1 cellular context compared by ENCODE assay signal in the genomic region with DNA sequence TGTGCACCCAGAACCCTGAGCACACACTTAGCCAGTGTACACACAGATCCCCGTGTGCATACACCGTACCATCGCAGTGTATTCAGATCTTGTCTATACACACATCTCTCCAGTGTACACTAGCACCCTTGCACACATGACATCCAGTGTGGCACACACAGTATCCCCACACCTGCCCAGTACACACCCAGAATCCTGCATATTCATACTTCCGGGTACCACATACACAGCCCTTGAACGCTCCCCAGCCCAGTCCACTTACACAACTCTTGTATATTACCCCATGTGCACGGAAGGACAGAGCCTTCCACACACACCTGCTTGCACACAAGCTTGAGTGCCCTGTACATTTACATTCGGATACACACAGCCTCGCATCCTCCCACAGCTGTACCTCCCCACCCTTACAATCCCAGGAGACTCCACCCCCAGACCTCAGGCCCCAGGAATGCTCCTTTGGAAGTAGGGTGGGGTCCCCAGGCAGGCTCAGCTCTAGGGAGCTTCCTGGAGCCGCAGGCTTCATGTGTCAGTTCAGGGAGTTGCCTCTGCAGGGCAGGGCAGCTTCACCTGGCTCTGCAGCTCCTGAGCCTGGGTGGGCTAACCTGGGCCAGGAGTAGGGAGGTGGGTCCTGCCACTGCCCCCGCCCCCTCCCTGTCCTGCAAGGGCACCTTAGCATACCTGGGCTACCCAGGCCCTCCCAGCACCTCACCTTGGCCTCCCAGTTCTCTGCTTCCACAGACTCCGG.
TF ChIP-seq lines count a peak whose summit lies in the region.

No MANE protein-coding gene starts in this region.

TF ChIP-seq in K562, 482 proteins besides CTCF, POLR2A, EP300 and RAD21 (continued from another document and continues in another):
- TF ChIP-seq POU5F1 (IDR thresholded peaks at IDR 0.05; ENCODE audit: borderline replicate concordance, low read depth, low read length, partially characterized antibody) (no peak), MYNN (IDR thresholded peaks at IDR 0.05) (0 out of 2 replicates have a peak, but pooled peaks have one; percentile 5), MYNN (CRISPR knock-in tag; IDR thresholded peaks at IDR 0.05) (no peak), FOXA3 (CRISPR knock-in tag; conservative IDR thresholded peaks at IDR 0.05 in 1 of 2, IDR thresholded peaks at IDR 0.05 in 1 of 2) (no peak), NCOA4 (IDR thresholded peaks at IDR 0.05; ENCODE audit: partially characterized antibody) (no peak), CXXC5 (CRISPR knock-in tag; IDR thresholded peaks at IDR 0.05) (no peak), NCOR1 (IDR thresholded peaks at IDR 0.05) (peak; percentile 57), ZNF347 (CRISPR knock-in tag; IDR thresholded peaks at IDR 0.05; ENCODE audit: low read depth) (no peak), KLF6 (CRISPR knock-in tag; IDR thresholded peaks at IDR 0.05; ENCODE audit: borderline replicate concordance) (no peak), ZNF224 (CRISPR knock-in tag; IDR thresholded peaks at IDR 0.05) (no peak), POLR2G (IDR thresholded peaks at IDR 0.05; ENCODE audit: low read depth, low read length) (no peak), FOXK2 (conservative IDR thresholded peaks at IDR 0.05 in 1 of 2, IDR thresholded peaks at IDR 0.05 in 1 of 2; ENCODE audit: low read depth in 2 of 2) (no peak), ZFP1 (CRISPR knock-in tag; IDR thresholded peaks at IDR 0.05) (no peak), TAF7 (tag; IDR thresholded peaks at IDR 0.05) (no peak), ZNF134 (CRISPR knock-in tag; conservative IDR thresholded peaks at IDR 0.05) (0 out of 2 replicates have a peak, but pooled peaks have one; percentile 17), SAFB2 (IDR thresholded peaks at IDR 0.05; ENCODE audit: borderline replicate concordance, low read depth, low read length, severe bottlenecking) (no peak), YBX1 (IDR thresholded peaks at IDR 0.05) (no peak), ZBED1 (IDR thresholded peaks at IDR 0.05) (no peak), SREBF2 (CRISPR knock-in tag; IDR thresholded peaks at IDR 0.05) (no peak), GATA2 (CRISPR knock-in tag; IDR thresholded peaks at IDR 0.05) (no peak), SRSF7 (optimal IDR thresholded peaks at IDR 0.05; ENCODE audit: low read depth, low read length) (no peak), DPF2 (IDR thresholded peaks at IDR 0.05) (peak; percentile 45; the same call in 1 of the 2 replicates), ZNF699 (CRISPR knock-in tag; IDR thresholded peaks at IDR 0.05; ENCODE audit: insufficient replicate concordance) (no peak), CEBPG (CRISPR knock-in tag; IDR thresholded peaks at IDR 0.05) (no peak), CEBPG (tag; conservative IDR thresholded peaks at IDR 0.05 in 1 of 2, IDR thresholded peaks at IDR 0.05 in 1 of 2) (peak in 1 of 2 experiments; percentile 58; a peak in 1 of 4 replicates), CTBP1 (IDR thresholded peaks at IDR 0.05; ENCODE audit: borderline replicate concordance) (0 out of 2 replicates have a peak, but pooled peaks have one; percentile 8), PURB (CRISPR knock-in tag; IDR thresholded peaks at IDR 0.05; ENCODE audit: low read depth) (no peak), KDM5B (IDR thresholded peaks at IDR 0.05; ENCODE audit: insufficient replicate concordance, low read depth, low read length) (peak; percentile 9), NRF1 (conservative IDR thresholded peaks at IDR 0.05 in 1 of 2, IDR thresholded peaks at IDR 0.05 in 1 of 2) (0 out of 4 replicates have a peak, but pooled peaks of 1 of the 2 experiments have one; percentile 10), ARHGAP35 (IDR thresholded peaks at IDR 0.05; ENCODE audit: partially characterized antibody) (no peak), ZBTB17 (CRISPR knock-in tag; IDR thresholded peaks at IDR 0.05) (peak; percentile 71; the same call in 1 of the 2 replicates), RFX5 (IDR thresholded peaks at IDR 0.05; ENCODE audit: low read depth, low read length) (no peak), NFRKB (IDR thresholded peaks at IDR 0.05; ENCODE audit: low read depth) (0 out of 2 replicates have a peak, but pooled peaks have one; percentile 28), ZNF239 (CRISPR knock-in tag; IDR thresholded peaks at IDR 0.05) (no peak), FOS (IDR thresholded peaks at IDR 0.05; ENCODE audit: extremely low read depth, insufficient read length) (no peak), ADNP (tag; IDR thresholded peaks at IDR 0.05) (no peak), ELF1 (tag; IDR thresholded peaks at IDR 0.05) (0 out of 2 replicates have a peak, but pooled peaks have one; percentile 6), ETV5 (CRISPR knock-in tag; IDR thresholded peaks at IDR 0.05; ENCODE audit: low read depth) (no peak), RBM15 (IDR thresholded peaks at IDR 0.05; ENCODE audit: insufficient read depth, low read length) (no peak), ILK (tag; IDR thresholded peaks at IDR 0.05; ENCODE audit: borderline replicate concordance, low read depth) (no peak), NBN (IDR thresholded peaks at IDR 0.05; ENCODE audit: low read depth) (no peak), NUFIP1 (IDR thresholded peaks at IDR 0.05; ENCODE audit: partially characterized antibody) (no peak)
- TF ChIP-seq, protein P1, sequence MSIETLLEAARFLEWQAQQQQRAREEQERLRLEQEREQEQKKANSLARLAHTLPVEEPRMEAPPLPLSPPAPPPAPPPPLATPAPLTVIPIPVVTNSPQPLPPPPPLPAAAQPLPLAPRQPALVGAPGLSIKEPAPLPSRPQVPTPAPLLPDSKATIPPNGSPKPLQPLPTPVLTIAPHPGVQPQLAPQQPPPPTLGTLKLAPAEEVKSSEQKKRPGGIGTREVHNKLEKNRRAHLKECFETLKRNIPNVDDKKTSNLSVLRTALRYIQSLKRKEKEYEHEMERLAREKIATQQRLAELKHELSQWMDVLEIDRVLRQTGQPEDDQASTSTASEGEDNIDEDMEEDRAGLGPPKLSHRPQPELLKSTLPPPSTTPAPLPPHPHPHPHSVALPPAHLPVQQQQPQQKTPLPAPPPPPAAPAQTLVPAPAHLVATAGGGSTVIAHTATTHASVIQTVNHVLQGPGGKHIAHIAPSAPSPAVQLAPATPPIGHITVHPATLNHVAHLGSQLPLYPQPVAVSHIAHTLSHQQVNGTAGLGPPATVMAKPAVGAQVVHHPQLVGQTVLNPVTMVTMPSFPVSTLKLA (conservative IDR thresholded peaks at IDR 0.05) = 0 out of 4 replicates have a peak, but pooled peaks of 1 of the 2 experiments have one; percentile 13
- TF ChIP-seq, protein P2, sequence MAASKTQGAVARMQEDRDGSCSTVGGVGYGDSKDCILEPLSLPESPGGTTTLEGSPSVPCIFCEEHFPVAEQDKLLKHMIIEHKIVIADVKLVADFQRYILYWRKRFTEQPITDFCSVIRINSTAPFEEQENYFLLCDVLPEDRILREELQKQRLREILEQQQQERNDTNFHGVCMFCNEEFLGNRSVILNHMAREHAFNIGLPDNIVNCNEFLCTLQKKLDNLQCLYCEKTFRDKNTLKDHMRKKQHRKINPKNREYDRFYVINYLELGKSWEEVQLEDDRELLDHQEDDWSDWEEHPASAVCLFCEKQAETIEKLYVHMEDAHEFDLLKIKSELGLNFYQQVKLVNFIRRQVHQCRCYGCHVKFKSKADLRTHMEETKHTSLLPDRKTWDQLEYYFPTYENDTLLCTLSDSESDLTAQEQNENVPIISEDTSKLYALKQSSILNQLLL (CRISPR knock-in tag; IDR thresholded peaks at IDR 0.05; ENCODE audit: borderline replicate concordance) = no peak
- TF ChIP-seq, protein P3, sequence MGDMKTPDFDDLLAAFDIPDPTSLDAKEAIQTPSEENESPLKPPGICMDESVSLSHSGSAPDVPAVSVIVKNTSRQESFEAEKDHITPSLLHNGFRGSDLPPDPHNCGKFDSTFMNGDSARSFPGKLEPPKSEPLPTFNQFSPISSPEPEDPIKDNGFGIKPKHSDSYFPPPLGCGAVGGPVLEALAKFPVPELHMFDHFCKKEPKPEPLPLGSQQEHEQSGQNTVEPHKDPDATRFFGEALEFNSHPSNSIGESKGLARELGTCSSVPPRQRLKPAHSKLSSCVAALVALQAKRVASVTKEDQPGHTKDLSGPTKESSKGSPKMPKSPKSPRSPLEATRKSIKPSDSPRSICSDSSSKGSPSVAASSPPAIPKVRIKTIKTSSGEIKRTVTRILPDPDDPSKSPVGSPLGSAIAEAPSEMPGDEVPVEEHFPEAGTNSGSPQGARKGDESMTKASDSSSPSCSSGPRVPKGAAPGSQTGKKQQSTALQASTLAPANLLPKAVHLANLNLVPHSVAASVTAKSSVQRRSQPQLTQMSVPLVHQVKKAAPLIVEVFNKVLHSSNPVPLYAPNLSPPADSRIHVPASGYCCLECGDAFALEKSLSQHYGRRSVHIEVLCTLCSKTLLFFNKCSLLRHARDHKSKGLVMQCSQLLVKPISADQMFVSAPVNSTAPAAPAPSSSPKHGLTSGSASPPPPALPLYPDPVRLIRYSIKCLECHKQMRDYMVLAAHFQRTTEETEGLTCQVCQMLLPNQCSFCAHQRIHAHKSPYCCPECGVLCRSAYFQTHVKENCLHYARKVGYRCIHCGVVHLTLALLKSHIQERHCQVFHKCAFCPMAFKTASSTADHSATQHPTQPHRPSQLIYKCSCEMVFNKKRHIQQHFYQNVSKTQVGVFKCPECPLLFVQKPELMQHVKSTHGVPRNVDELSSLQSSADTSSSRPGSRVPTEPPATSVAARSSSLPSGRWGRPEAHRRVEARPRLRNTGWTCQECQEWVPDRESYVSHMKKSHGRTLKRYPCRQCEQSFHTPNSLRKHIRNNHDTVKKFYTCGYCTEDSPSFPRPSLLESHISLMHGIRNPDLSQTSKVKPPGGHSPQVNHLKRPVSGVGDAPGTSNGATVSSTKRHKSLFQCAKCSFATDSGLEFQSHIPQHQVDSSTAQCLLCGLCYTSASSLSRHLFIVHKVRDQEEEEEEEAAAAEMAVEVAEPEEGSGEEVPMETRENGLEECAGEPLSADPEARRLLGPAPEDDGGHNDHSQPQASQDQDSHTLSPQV (IDR thresholded peaks at IDR 0.05) = peak; percentile 79; the same call in 1 of the 2 replicates
- TF ChIP-seq, protein P4, sequence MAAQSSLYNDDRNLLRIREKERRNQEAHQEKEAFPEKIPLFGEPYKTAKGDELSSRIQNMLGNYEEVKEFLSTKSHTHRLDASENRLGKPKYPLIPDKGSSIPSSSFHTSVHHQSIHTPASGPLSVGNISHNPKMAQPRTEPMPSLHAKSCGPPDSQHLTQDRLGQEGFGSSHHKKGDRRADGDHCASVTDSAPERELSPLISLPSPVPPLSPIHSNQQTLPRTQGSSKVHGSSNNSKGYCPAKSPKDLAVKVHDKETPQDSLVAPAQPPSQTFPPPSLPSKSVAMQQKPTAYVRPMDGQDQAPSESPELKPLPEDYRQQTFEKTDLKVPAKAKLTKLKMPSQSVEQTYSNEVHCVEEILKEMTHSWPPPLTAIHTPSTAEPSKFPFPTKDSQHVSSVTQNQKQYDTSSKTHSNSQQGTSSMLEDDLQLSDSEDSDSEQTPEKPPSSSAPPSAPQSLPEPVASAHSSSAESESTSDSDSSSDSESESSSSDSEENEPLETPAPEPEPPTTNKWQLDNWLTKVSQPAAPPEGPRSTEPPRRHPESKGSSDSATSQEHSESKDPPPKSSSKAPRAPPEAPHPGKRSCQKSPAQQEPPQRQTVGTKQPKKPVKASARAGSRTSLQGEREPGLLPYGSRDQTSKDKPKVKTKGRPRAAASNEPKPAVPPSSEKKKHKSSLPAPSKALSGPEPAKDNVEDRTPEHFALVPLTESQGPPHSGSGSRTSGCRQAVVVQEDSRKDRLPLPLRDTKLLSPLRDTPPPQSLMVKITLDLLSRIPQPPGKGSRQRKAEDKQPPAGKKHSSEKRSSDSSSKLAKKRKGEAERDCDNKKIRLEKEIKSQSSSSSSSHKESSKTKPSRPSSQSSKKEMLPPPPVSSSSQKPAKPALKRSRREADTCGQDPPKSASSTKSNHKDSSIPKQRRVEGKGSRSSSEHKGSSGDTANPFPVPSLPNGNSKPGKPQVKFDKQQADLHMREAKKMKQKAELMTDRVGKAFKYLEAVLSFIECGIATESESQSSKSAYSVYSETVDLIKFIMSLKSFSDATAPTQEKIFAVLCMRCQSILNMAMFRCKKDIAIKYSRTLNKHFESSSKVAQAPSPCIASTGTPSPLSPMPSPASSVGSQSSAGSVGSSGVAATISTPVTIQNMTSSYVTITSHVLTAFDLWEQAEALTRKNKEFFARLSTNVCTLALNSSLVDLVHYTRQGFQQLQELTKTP (IDR thresholded peaks at IDR 0.05; ENCODE audit: low read depth in 1 of 2, partially characterized antibody in 2 of 2) = peak in 1 of 2 experiments; percentile 76
- TF ChIP-seq, protein P5, sequence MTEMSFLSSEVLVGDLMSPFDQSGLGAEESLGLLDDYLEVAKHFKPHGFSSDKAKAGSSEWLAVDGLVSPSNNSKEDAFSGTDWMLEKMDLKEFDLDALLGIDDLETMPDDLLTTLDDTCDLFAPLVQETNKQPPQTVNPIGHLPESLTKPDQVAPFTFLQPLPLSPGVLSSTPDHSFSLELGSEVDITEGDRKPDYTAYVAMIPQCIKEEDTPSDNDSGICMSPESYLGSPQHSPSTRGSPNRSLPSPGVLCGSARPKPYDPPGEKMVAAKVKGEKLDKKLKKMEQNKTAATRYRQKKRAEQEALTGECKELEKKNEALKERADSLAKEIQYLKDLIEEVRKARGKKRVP (CRISPR knock-in tag; IDR thresholded peaks at IDR 0.05) = peak; percentile 33; the same call in 1 of the 2 replicates
- TF ChIP-seq, protein P6, sequence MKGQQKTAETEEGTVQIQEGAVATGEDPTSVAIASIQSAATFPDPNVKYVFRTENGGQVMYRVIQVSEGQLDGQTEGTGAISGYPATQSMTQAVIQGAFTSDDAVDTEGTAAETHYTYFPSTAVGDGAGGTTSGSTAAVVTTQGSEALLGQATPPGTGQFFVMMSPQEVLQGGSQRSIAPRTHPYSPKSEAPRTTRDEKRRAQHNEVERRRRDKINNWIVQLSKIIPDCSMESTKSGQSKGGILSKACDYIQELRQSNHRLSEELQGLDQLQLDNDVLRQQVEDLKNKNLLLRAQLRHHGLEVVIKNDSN (CRISPR knock-in tag; IDR thresholded peaks at IDR 0.05) = no peak
- TF ChIP-seq, protein P7, sequence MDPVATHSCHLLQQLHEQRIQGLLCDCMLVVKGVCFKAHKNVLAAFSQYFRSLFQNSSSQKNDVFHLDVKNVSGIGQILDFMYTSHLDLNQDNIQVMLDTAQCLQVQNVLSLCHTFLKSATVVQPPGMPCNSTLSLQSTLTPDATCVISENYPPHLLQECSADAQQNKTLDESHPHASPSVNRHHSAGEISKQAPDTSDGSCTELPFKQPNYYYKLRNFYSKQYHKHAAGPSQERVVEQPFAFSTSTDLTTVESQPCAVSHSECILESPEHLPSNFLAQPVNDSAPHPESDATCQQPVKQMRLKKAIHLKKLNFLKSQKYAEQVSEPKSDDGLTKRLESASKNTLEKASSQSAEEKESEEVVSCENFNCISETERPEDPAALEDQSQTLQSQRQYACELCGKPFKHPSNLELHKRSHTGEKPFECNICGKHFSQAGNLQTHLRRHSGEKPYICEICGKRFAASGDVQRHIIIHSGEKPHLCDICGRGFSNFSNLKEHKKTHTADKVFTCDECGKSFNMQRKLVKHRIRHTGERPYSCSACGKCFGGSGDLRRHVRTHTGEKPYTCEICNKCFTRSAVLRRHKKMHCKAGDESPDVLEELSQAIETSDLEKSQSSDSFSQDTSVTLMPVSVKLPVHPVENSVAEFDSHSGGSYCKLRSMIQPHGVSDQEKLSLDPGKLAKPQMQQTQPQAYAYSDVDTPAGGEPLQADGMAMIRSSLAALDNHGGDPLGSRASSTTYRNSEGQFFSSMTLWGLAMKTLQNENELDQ (CRISPR knock-in tag; IDR thresholded peaks at IDR 0.05; ENCODE audit: borderline replicate concordance) = no peak
- TF ChIP-seq, protein P8, sequence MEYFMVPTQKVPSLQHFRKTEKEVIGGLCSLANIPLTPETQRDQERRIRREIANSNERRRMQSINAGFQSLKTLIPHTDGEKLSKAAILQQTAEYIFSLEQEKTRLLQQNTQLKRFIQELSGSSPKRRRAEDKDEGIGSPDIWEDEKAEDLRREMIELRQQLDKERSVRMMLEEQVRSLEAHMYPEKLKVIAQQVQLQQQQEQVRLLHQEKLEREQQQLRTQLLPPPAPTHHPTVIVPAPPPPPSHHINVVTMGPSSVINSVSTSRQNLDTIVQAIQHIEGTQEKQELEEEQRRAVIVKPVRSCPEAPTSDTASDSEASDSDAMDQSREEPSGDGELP (CRISPR knock-in tag; IDR thresholded peaks at IDR 0.05; ENCODE audit: borderline replicate concordance) = no peak
